ENCODE assay signal across 20 cellular contexts in genomic region chrX:68411729-68412128, GRCh38. TPM values are rescaled to one million over a fixed set of nuclear protein-coding genes. Genes with fewer than 3 reads are reported as not detected.
"Had no signal": no experiment of that assay in that cellular context is flagged by ENCODE, and none has a peak within 500 bp of the region (broad histone marks: within the 10 kb centered on the region; RNA-seq: fewer than 3 reads in every experiment).

No MANE protein-coding gene starts in this region.

- H3K4me3 ChIP-seq: esophagus squamous epithelium, gastroesophageal sphincter, lung, suprapubic skin, thyroid gland, upper lobe of right lung, vagina had no signal

- H3K4me1 ChIP-seq: gastroesophageal sphincter, vagina had no signal

- H3K9me3 ChIP-seq: esophagus squamous epithelium, gastroesophageal sphincter, neutrophil, suprapubic skin, thyroid gland, upper lobe of right lung, vagina had no signal

- H3K9me3 Mint-ChIP-seq: dendritic cell treated with granulocyte-macrophage colony-stimulating factor and Interleukin-4, amounts not matched to agents 40 ng/mL and 50 ng/mL, for 4 days; effector memory CD8-positive, alpha-beta T cell; naive thymus-derived CD4-positive, alpha-beta T cell had no signal

- ATAC-seq: effector memory CD8-positive, alpha-beta T cell; gastroesophageal sphincter; left ventricle myocardium superior; naive thymus-derived CD4-positive, alpha-beta T cell; right cardiac atrium; upper lobe of right lung had no signal

- H3K36me3 ChIP-seq: esophagus squamous epithelium, gastroesophageal sphincter, neutrophil, suprapubic skin, thyroid gland, upper lobe of right lung, vagina had no signal

- H3K36me3 Mint-ChIP-seq: naive thymus-derived CD4-positive, alpha-beta T cell had no signal

- H3K27ac ChIP-seq: esophagus squamous epithelium, gastroesophageal sphincter, neutrophil, suprapubic skin, thyroid gland, upper lobe of right lung, vagina had no signal

- FAIRE-seq: keratinocyte, small intestine had no signal

- H3K27me3 Mint-ChIP-seq: dendritic cell treated with granulocyte-macrophage colony-stimulating factor and Interleukin-4, amounts not matched to agents 40 ng/mL and 50 ng/mL, for 4 days; effector memory CD8-positive, alpha-beta T cell; naive thymus-derived CD4-positive, alpha-beta T cell had no signal

- H3K4me1 Mint-ChIP-seq: naive thymus-derived CD4-positive, alpha-beta T cell had no signal

- H3K27ac Mint-ChIP-seq: dendritic cell treated with granulocyte-macrophage colony-stimulating factor and Interleukin-4, amounts not matched to agents 40 ng/mL and 50 ng/mL, for 4 days; effector memory CD8-positive, alpha-beta T cell; naive thymus-derived CD4-positive, alpha-beta T cell had no signal

- DNase-seq: effector memory CD8-positive, alpha-beta T cell; esophagus squamous epithelium; foreskin fibroblast; glutamatergic neuron; left ventricle myocardium superior; mesendoderm; naive thymus-derived CD4-positive, alpha-beta T cell; right cardiac atrium; small intestine; stimulated activated CD4-positive, alpha-beta T cell treated with anti-CD3 and anti-CD28 coated beads, Interleukin-2, amount 100 ng/mL, for 48 hours; stimulated activated naive CD4-positive, alpha-beta T cell treated with Interleukin-2 at 50 U/mL for 16 hours; thyroid gland; upper lobe of right lung had no signal

- H3K4me3 Mint-ChIP-seq: dendritic cell treated with granulocyte-macrophage colony-stimulating factor and Interleukin-4, amounts not matched to agents 40 ng/mL and 50 ng/mL, for 4 days; effector memory CD8-positive, alpha-beta T cell; naive thymus-derived CD4-positive, alpha-beta T cell had no signal

- H3K27me3 ChIP-seq: esophagus squamous epithelium, gastroesophageal sphincter, neutrophil, suprapubic skin, thyroid gland, upper lobe of right lung, vagina had no signal

RNA-seq across cellular contexts. Expression of gene OPHN1, which starts 21.6 kb away (rescaled TPM):
- polyA plus RNA-seq: naive thymus-derived CD4-positive, alpha-beta T cell had no signal
